In genomic region chr11:28461846-28462245, GRCh38 we compare ENCODE assay signal across 20 cellular contexts.
"Had no signal": no experiment of that assay in that cellular context is flagged by ENCODE, and none has a peak within 500 bp of the region (broad histone marks: within the 10 kb centered on the region; RNA-seq: fewer than 3 reads in every experiment).

No MANE protein-coding gene starts in this region.

- H3K9me3 ChIP-seq: prostate gland, right lobe of liver, testis, upper lobe of right lung had no signal

- H3K27ac Mint-ChIP-seq: activated CD8-positive, alpha-beta T cell treated with anti-CD3 and anti-CD28 coated beads, Interleukin-2, amount 10 ng/mL, durations not matched to agents 7 days and 5 days; activated naive CD8-positive, alpha-beta T cell treated with anti-CD3 and anti-CD28 coated beads, Interleukin-2, amount 50 U/mL, for 24 hours; activated T-helper 1 cell treated with anti-CD3 and anti-CD28 coated beads, Interleukin-12 subunit alpha, Interleukin-12 subunit beta, Interleukin-2, Interleukin-4 antibody, amounts not matched to agents 30 ng/mL and 10 ng/mL and 1 ng/mL, durations not matched to agents 14 hours and 24 hours and 36 hours; endodermal cell; nephron; T-helper 1 cell treated with Interleukin-12 subunit alpha and Interleukin-12 subunit beta and Interleukin-4 antibody, amounts not matched to agents 30 μg/mL and 1 μg/mL, for 36 hours; WTC11 had no signal

- ATAC-seq: activated CD8-positive, alpha-beta T cell treated with anti-CD3 and anti-CD28 coated beads, Interleukin-2, amount 10 ng/mL, durations not matched to agents 7 days and 5 days; activated naive CD8-positive, alpha-beta T cell treated with anti-CD3 and anti-CD28 coated beads, Interleukin-2, amount 50 U/mL, for 24 hours; esophagus mucosa; left ventricle myocardium superior; upper lobe of right lung; WTC11 had no signal

- H3K27ac ChIP-seq: hepatocyte, prostate gland, right lobe of liver, testis, upper lobe of right lung had no signal

- H3K36me3 Mint-ChIP-seq: WTC11 had no signal

- DNase-seq: activated CD4-positive, alpha-beta T cell treated with anti-CD3 and anti-CD28 coated beads for 48 hours; activated CD8-positive, alpha-beta T cell treated with anti-CD3 and anti-CD28 coated beads, Interleukin-2, amount 10 ng/mL, durations not matched to agents 7 days and 5 days; activated naive CD4-positive, alpha-beta T cell treated with Interleukin-2 at 50 U/mL for 16 hours; activated naive CD8-positive, alpha-beta T cell treated with anti-CD3 and anti-CD28 coated beads, Interleukin-2, amount 50 U/mL, for 24 hours; endodermal cell; left ventricle myocardium superior; mesendoderm; occipital lobe; right lobe of liver; stimulated activated CD4-positive, alpha-beta T cell treated with anti-CD3 and anti-CD28 coated beads, Interleukin-2, amount 100 ng/mL, for 48 hours; stimulated activated naive CD4-positive, alpha-beta T cell treated with Interleukin-2 at 50 U/mL for 16 hours; testis; upper lobe of right lung had no signal

- H3K4me1 Mint-ChIP-seq: activated naive CD8-positive, alpha-beta T cell treated with anti-CD3 and anti-CD28 coated beads, Interleukin-2, amount 50 U/mL, for 24 hours; nephron; WTC11 had no signal

- H3K4me3 ChIP-seq: hepatocyte, prostate gland, right lobe of liver, testis, upper lobe of right lung had no signal

- H3K36me3 ChIP-seq: prostate gland, right lobe of liver, upper lobe of right lung had no signal

- H3K27me3 ChIP-seq: hepatocyte, right lobe of liver, testis, upper lobe of right lung had no signal

- H3K9me3 Mint-ChIP-seq: activated naive CD8-positive, alpha-beta T cell treated with anti-CD3 and anti-CD28 coated beads, Interleukin-2, amount 50 U/mL, for 24 hours; activated T-helper 1 cell treated with anti-CD3 and anti-CD28 coated beads, Interleukin-12 subunit alpha, Interleukin-12 subunit beta, Interleukin-2, Interleukin-4 antibody, amounts not matched to agents 30 ng/mL and 10 ng/mL and 1 ng/mL, durations not matched to agents 14 hours and 24 hours and 36 hours; endodermal cell; nephron; T-helper 1 cell treated with Interleukin-12 subunit alpha and Interleukin-12 subunit beta and Interleukin-4 antibody, amounts not matched to agents 30 μg/mL and 1 μg/mL, for 36 hours; WTC11 had no signal

- H3K4me1 ChIP-seq: prostate gland, right lobe of liver, testis, upper lobe of right lung had no signal

- H3K27me3 Mint-ChIP-seq: activated naive CD8-positive, alpha-beta T cell treated with anti-CD3 and anti-CD28 coated beads, Interleukin-2, amount 50 U/mL, for 24 hours had no signal

- H3K4me3 Mint-ChIP-seq: activated CD8-positive, alpha-beta T cell treated with anti-CD3 and anti-CD28 coated beads, Interleukin-2, amount 10 ng/mL, durations not matched to agents 7 days and 5 days; activated naive CD8-positive, alpha-beta T cell treated with anti-CD3 and anti-CD28 coated beads, Interleukin-2, amount 50 U/mL, for 24 hours; activated T-helper 1 cell treated with anti-CD3 and anti-CD28 coated beads, Interleukin-12 subunit alpha, Interleukin-12 subunit beta, Interleukin-2, Interleukin-4 antibody, amounts not matched to agents 30 ng/mL and 10 ng/mL and 1 ng/mL, durations not matched to agents 14 hours and 24 hours and 36 hours; endodermal cell; nephron; T-helper 1 cell treated with Interleukin-12 subunit alpha and Interleukin-12 subunit beta and Interleukin-4 antibody, amounts not matched to agents 30 μg/mL and 1 μg/mL, for 36 hours; WTC11 had no signal

- H2AFZ ChIP-seq: hepatocyte had no signal

- H3K79me2 ChIP-seq: hepatocyte had no signal

- H3K4me2 ChIP-seq: hepatocyte had no signal
